ENCODE assay signal across 8 cellular contexts in genomic region chr3:50154840-50155490, GRCh38. TPM values are rescaled to one million over a fixed set of nuclear protein-coding genes. Genes with fewer than 3 reads are reported as not detected.
DNase-seq lines count a peak whose midpoint lies in the region; ATAC-seq and TF ChIP-seq lines count a peak whose summit lies in the region.

Gene SEMA3F (plus strand): TSS chr3:50155324. CDS start chr3:50159623, 4,299 bp downstream.

- H3K4me1 Mint-ChIP-seq in activated naive CD8-positive, alpha-beta T cell treated with anti-CD3 and anti-CD28 coated beads for 36 hours, result peaks cover 7% of the 10 kb centered on the region

- H3K4me1 ChIP-seq in A673 (ENCODE audit: insufficient read depth, low read length, poor library complexity, severe bottlenecking), result no peaks in the 10 kb centered on the region
- H3K4me1 ChIP-seq in SJCRH30, result peaks cover 22% of the 10 kb centered on the region; the same call in 1 of the 2 replicates
- H3K4me1 ChIP-seq in cardiac muscle cell (ENCODE audit: low read depth), result peaks cover 36% of the 10 kb centered on the region

- H3K4me3 ChIP-seq in A673 (ENCODE audit: low read depth, low read length, poor library complexity, severe bottlenecking) (peak within 1 kb of the TSS; percentile 50), SJCRH30 (peak within 1 kb of the TSS; percentile 66), cardiac muscle cell (peak within 1 kb of the TSS; percentile 47)

- no peaks in the 10 kb centered on the region for H3K27me3 ChIP-seq in A673 (replicated peaks; ENCODE audit: insufficient read depth, low read depth, low read length, poor library complexity)
- H3K27me3 ChIP-seq in SJCRH30, result peaks cover 14% of the 10 kb centered on the region
- no peaks in the 10 kb centered on the region for H3K27me3 ChIP-seq in cardiac muscle cell

- H3K27ac Mint-ChIP-seq in activated naive CD8-positive, alpha-beta T cell treated with anti-CD3 and anti-CD28 coated beads for 36 hours, result no peak within 1 kb of the TSS

- H3K36me3 Mint-ChIP-seq in activated naive CD8-positive, alpha-beta T cell treated with anti-CD3 and anti-CD28 coated beads for 36 hours, result no peaks in the 10 kb centered on the region

- CTCF ChIA-PET in A673 (lab: Charles Lee), result no interaction called here

- H3K9me3 ChIP-seq in A673 (ENCODE audit: low read depth, low read length, poor library complexity, severe bottlenecking) (no peaks in the 10 kb centered on the region), SJCRH30 (replicated peaks) (no peaks in the 10 kb centered on the region), cardiac muscle cell (ENCODE audit: low read depth) (no peaks in the 10 kb centered on the region)

- POLR2A ChIA-PET in A673 (lab: Charles Lee; ENCODE audit: low non-redundant PET), result no interaction called here

- DNase-seq in A673 (ENCODE audit: low spot score) (peak; percentile 55), SJCRH30 (peak; percentile 49 to 70), cardiac muscle cell (ENCODE audit: low read depth in 1 of 2, low spot score in 1 of 2) (peak; percentile 78 to 92), pulmonary artery endothelial cell (ENCODE audit: low read depth, low spot score) (no peak), ureter (ENCODE audit: low spot score) (peak; percentile 68)
- DNase-seq in activated naive CD8-positive, alpha-beta T cell treated with anti-CD3 and anti-CD28 coated beads for 36 hours, result peak; percentile 80

- peaks cover 37% of the 10 kb centered on the region for H3K27me3 Mint-ChIP-seq in activated naive CD8-positive, alpha-beta T cell treated with anti-CD3 and anti-CD28 coated beads for 36 hours

- peak within 1 kb of the TSS; percentile 65 for H3K4me3 Mint-ChIP-seq in activated naive CD8-positive, alpha-beta T cell treated with anti-CD3 and anti-CD28 coated beads for 36 hours

- H3K9me3 Mint-ChIP-seq in activated naive CD8-positive, alpha-beta T cell treated with anti-CD3 and anti-CD28 coated beads for 36 hours, result no peaks in the 10 kb centered on the region

- BruUV-seq in A673 (replicated peaks; lab: Mats Ljungman, UMichigan), result no TSS peak

- no peak for TF ChIP-seq CTCF in A673 (conservative IDR thresholded peaks at IDR 0.05; ENCODE audit: low read depth, low read length)
- no peak for TF ChIP-seq CTCF in cardiac muscle cell (IDR thresholded peaks at IDR 0.05; ENCODE audit: low read depth, low read length)

- H3K36me3 ChIP-seq in A673 (ENCODE audit: insufficient read depth, low read length, poor library complexity, severe bottlenecking) (no peaks in the 10 kb centered on the region), SJCRH30 (no peaks in the 10 kb centered on the region), cardiac muscle cell (no peaks in the 10 kb centered on the region)

- H3K27ac ChIP-seq in A673 (ENCODE audit: low read depth, low read length, poor library complexity, severe bottlenecking) (no peak within 1 kb of the TSS), SJCRH30 (no peak within 1 kb of the TSS), cardiac muscle cell (peak within 1 kb of the TSS; percentile 71)

- ATAC-seq in GM18520 (IDR thresholded peaks at IDR 0.05; ENCODE audit: unreplicated experiment), result peak; percentile 54
- ATAC-seq in HG03280 (IDR thresholded peaks at IDR 0.05; ENCODE audit: unreplicated experiment), result peak; percentile 71

- intact Hi-C loops in A673 (cut with micrococcal nuclease; ENCODE audit: unreplicated experiment), result no loop called here

RNA-seq across cellular contexts. Expression of gene SEMA3F, which starts in this region (rescaled TPM):
- total RNA-seq in A673 (2021) (3.9 and 7.8 TPM in 2 replicates), cardiac muscle cell (21.0 and 27.6 TPM in 2 replicates), pulmonary artery endothelial cell (73.6 and 80.9 TPM in 2 replicates), ureter (132 TPM)
- 9.3 and 11.3 TPM in 2 replicates for total RNA-seq in SJCRH30 (2014; rRNA removed; shearing (Covaris generic))
- under 1 TPM; 0.10 to 0.28 TPM for total RNA-seq in activated naive CD8-positive, alpha-beta T cell treated with anti-CD3 and anti-CD28 coated beads for 36 hours
- 20.0 and 21.8 TPM in 2 replicates for polyA plus RNA-seq in cardiac muscle cell

Comparison
In these comparisons a context has a peak if more than half of its experiments do, and no peak if none do; other contexts are left out.
1. Peak in DNase-seq in activated naive CD8-positive, alpha-beta T cell treated with anti-CD3 and anti-CD28 coated beads for 36 hours; RNA of the gene not detected or under 1 TPM.